Comparison of ENCODE assay signal across 8 cellular contexts in the genomic region with DNA sequence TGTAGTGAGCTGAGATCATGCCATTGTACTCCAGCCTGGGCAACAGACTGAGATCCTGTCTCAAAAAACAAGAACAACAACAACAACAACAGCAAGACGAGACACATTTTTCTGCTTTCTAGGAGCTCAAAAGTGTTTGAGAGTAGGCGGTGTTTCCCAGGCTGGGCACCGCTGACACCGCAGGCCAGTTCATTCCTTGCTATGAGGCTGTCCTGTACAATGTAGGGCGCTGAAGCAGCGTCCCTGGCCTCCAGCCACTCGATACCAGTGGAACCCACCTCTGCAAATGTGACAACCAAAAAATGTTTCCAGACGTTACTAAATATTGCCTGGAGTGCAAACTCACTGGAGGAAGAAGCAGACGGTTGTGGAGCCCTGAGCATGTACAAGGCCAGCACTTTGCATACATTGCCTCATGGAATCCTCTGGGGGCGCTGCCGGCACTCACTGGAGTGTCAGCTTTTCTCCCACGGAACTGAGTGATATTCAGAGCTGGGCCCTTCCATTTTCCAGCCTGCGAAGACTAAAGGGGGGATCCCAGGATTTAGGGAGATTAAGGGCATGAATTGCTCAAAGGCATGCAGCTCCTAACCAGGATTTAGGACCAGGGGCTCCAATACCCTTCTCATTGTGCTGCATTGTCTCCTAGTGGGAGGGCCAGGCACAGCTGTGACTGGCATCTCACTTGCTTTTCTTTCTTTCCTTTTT. TPM values are rescaled to one million over a fixed set of nuclear protein-coding genes. Genes with fewer than 3 reads are reported as not detected.
DNase-seq lines count a peak whose midpoint lies in the region; ATAC-seq and TF ChIP-seq lines count a peak whose summit lies in the region.

No MANE protein-coding gene starts in this region.

- no peaks in the 10 kb centered on the region for H3K36me3 Mint-ChIP-seq in mesothelial cell of epicardium
- no peaks in the 10 kb centered on the region for H3K36me3 Mint-ChIP-seq in stimulated activated memory B cell treated with anti-CD40 and anti-IgM and Interleukin-4, amounts not matched to agents 10 μg/mL and 1 μg/mL and 100 μg/mL, for 72 hours

- peak; percentile 82 for DNase-seq in Right ventricle myocardium inferior (ENCODE audit: missing footprints)
- no peak for DNase-seq in cardiac septum (ENCODE audit: low spot score)
- DNase-seq in NCI-H526 (lab: John Stamatoyannopoulos, UW) = peak; percentile 28 to 85
- DNase-seq in activated CD4-positive, alpha-beta T cell treated with anti-CD3 and anti-CD28 coated beads, Interleukin-2, amount 50 U/mL, for 1 hour = peak; percentile 61
- peak; percentile 35 for DNase-seq in effector CD4-positive, alpha-beta T cell
- peak in 1 of 2 experiments; percentile 68 for DNase-seq in mesothelial cell of epicardium (ENCODE audit: low spot score in 2 of 2, unreplicated experiment in 2 of 2)

- no peaks in the 10 kb centered on the region for H3K9me3 Mint-ChIP-seq in mesothelial cell of epicardium
- no peaks in the 10 kb centered on the region for H3K9me3 Mint-ChIP-seq in stimulated activated memory B cell treated with anti-CD40 and anti-IgM and Interleukin-4, amounts not matched to agents 10 μg/mL and 1 μg/mL and 100 μg/mL, for 72 hours

- TF ChIP-seq CTCF in mesothelial cell of epicardium (IDR thresholded peaks at IDR 0.05; ENCODE audit: unreplicated experiment) = peak; percentile 66

- H3K4me1 Mint-ChIP-seq in mesothelial cell of epicardium = peaks cover 17% of the 10 kb centered on the region
- peaks cover 41% of the 10 kb centered on the region for H3K4me1 Mint-ChIP-seq in stimulated activated memory B cell treated with anti-CD40 and anti-IgM and Interleukin-4, amounts not matched to agents 10 μg/mL and 1 μg/mL and 100 μg/mL, for 72 hours

- no peak overlapping the region for H3K27ac Mint-ChIP-seq in mesothelial cell of epicardium
- peak overlapping the region; percentile 67 for H3K27ac Mint-ChIP-seq in stimulated activated memory B cell treated with anti-CD40 and anti-IgM and Interleukin-4, amounts not matched to agents 10 μg/mL and 1 μg/mL and 100 μg/mL, for 72 hours

- ATAC-seq in Right ventricle myocardium inferior (peak; percentile 69), GM18517 (IDR thresholded peaks at IDR 0.05; ENCODE audit: unreplicated experiment) (no peak)
- ATAC-seq in stimulated activated memory B cell treated with anti-CD40 and anti-IgM and Interleukin-4, amounts not matched to agents 10 μg/mL and 1 μg/mL and 100 μg/mL, for 72 hours = peak; percentile 80

- intact Hi-C loops in Right ventricle myocardium inferior (cut with DNase I) (no loop called here), cardiac septum (cut with DNase I) (loop anchor here (1.0 kb wide), 1 partner anchor 23 kb away; no protein-coding TSS in a partner anchor)

- H3K27me3 Mint-ChIP-seq in mesothelial cell of epicardium (ENCODE audit: low read depth) = no peaks in the 10 kb centered on the region
- no peaks in the 10 kb centered on the region for H3K27me3 Mint-ChIP-seq in stimulated activated memory B cell treated with anti-CD40 and anti-IgM and Interleukin-4, amounts not matched to agents 10 μg/mL and 1 μg/mL and 100 μg/mL, for 72 hours

- no peak overlapping the region for H3K4me3 Mint-ChIP-seq in mesothelial cell of epicardium
- no peak overlapping the region for H3K4me3 Mint-ChIP-seq in stimulated activated memory B cell treated with anti-CD40 and anti-IgM and Interleukin-4, amounts not matched to agents 10 μg/mL and 1 μg/mL and 100 μg/mL, for 72 hours

RNA-seq across cellular contexts. Expression of a gene that starts 5.8 kb away (rescaled TPM):
- total RNA-seq in Right ventricle myocardium inferior = 17.3 TPM
- total RNA-seq in cardiac septum = 19.4 TPM
- 29.7 to 35.0 TPM (median 31.9 TPM) in 3 replicates for total RNA-seq in mesothelial cell of epicardium

RNA-seq across cellular contexts. Expression of a gene that starts 24.1 kb away (rescaled TPM):
- total RNA-seq in Right ventricle myocardium inferior = 204 TPM
- 177 TPM for total RNA-seq in cardiac septum
- total RNA-seq in mesothelial cell of epicardium = 361 to 378 TPM (median 363 TPM) in 3 replicates

RNA-seq across cellular contexts. Expression of a gene that starts 36.3 kb away (rescaled TPM):
- total RNA-seq in Right ventricle myocardium inferior = 61.9 TPM
- 43.7 TPM for total RNA-seq in cardiac septum
- 30.6 to 33.0 TPM (median 31.9 TPM) in 3 replicates for total RNA-seq in mesothelial cell of epicardium

RNA-seq across cellular contexts. Expression of a gene that starts 39.5 kb away (rescaled TPM):
- total RNA-seq in Right ventricle myocardium inferior (5.9 TPM), cardiac septum (24.1 TPM), mesothelial cell of epicardium (43.6 to 45.3 TPM (median 45.0 TPM) in 3 replicates)
